In genomic region chr7:156095908-156096539, GRCh38 we compare ENCODE assay signal across 25 cellular contexts.
DNase-seq lines count a peak whose midpoint lies in the region; ATAC-seq and TF ChIP-seq lines count a peak whose summit lies in the region.
"Had no signal": no experiment of that assay in that cellular context is flagged by ENCODE, and none has a peak within 500 bp of the region (broad histone marks: within the 10 kb centered on the region; RNA-seq: fewer than 3 reads in every experiment).

No MANE protein-coding gene starts in this region.

- peak; percentile 68 for DNase-seq in activated CD8-positive, alpha-beta memory T cell treated with anti-CD3 and anti-CD28 coated beads for 24 hours
- no peak for DNase-seq in activated CD8-positive, alpha-beta memory T cell treated with anti-CD3 and anti-CD28 coated beads, Interleukin-2, amount 50 U/mL, for 48 hours
- peak; percentile 70 for DNase-seq in Jurkat, Clone E6-1 (ENCODE audit: low read depth, low spot score)
- no peak for DNase-seq in MCF 10A (ENCODE audit: unreplicated experiment)
- DNase-seq: activated CD8-positive, alpha-beta memory T cell treated with anti-CD3 and anti-CD28 coated beads, Interleukin-2, amount 10 ng/mL, durations not matched to agents 7 days and 5 days; activated effector memory CD4-positive, alpha-beta T cell treated with anti-CD3 and anti-CD28 coated beads, Interleukin-2, amount 50 U/mL, for 16 hours; COR-L47; KG1; kidney glomerular epithelial cell; lower lobe of right lung; MV-4-11; NCI-H510A; PC-9; SHP77; spleen; stomach; upper lobe of left lung had no signal

- peaks cover 42% of the 10 kb centered on the region for H3K4me1 Mint-ChIP-seq in activated naive CD8-positive, alpha-beta T cell (ENCODE audit: low read depth)
- peaks cover 18% of the 10 kb centered on the region for H3K4me1 Mint-ChIP-seq in stimulated activated naive CD8-positive, alpha-beta T cell treated with anti-CD3 and anti-CD28 coated beads, Interleukin-15, Interleukin-2, amounts not matched to agents 100 ng/mL and 50 ng/mL, for 24 hours (ENCODE audit: low read depth)
- H3K4me1 Mint-ChIP-seq in MCF 10A (ENCODE audit: insufficient read depth, unreplicated experiment): peaks cover 14% of the 10 kb centered on the region
- H3K4me1 Mint-ChIP-seq: activated CD8-positive, alpha-beta memory T cell treated with anti-CD3 and anti-CD28 coated beads, Interleukin-2, amount 10 ng/mL, durations not matched to agents 7 days and 5 days; B cell had no signal

- intact Hi-C loops in MCF 10A (cut with micrococcal nuclease): no loop called here

- TF ChIP-seq CTCF in MCF 10A (IDR thresholded peaks at IDR 0.05; ENCODE audit: unreplicated experiment): no peak

- no TSS peak for BruUV-seq in MCF 10A (replicated peaks; lab: Mats Ljungman, UMichigan)

- H3K36me3 Mint-ChIP-seq in activated naive CD8-positive, alpha-beta T cell: no peaks in the 10 kb centered on the region
- H3K36me3 Mint-ChIP-seq in stimulated activated naive CD8-positive, alpha-beta T cell treated with anti-CD3 and anti-CD28 coated beads, Interleukin-15, Interleukin-2, amounts not matched to agents 100 ng/mL and 50 ng/mL, for 24 hours (ENCODE audit: low read depth): no peaks in the 10 kb centered on the region
- H3K36me3 Mint-ChIP-seq in MCF 10A (ENCODE audit: insufficient read depth, unreplicated experiment): no peaks in the 10 kb centered on the region
- H3K36me3 Mint-ChIP-seq: activated CD8-positive, alpha-beta memory T cell treated with anti-CD3 and anti-CD28 coated beads, Interleukin-2, amount 10 ng/mL, durations not matched to agents 7 days and 5 days had no signal

- no peak overlapping the region for H3K4me3 ChIP-seq in Jurkat, Clone E6-1 (ENCODE audit: low read length)
- H3K4me3 ChIP-seq: ascending aorta, GM12878, lower lobe of right lung, PC-9, right atrium auricular region, spleen, stomach, upper lobe of left lung had no signal

- ATAC-seq in HG03342 (IDR thresholded peaks at IDR 0.05; ENCODE audit: unreplicated experiment) (no peak), GM18909 (IDR thresholded peaks at IDR 0.05; ENCODE audit: poor library complexity, unreplicated experiment) (no peak)
- ATAC-seq: activated CD8-positive, alpha-beta memory T cell treated with anti-CD3 and anti-CD28 coated beads, Interleukin-2, amount 10 ng/mL, durations not matched to agents 7 days and 5 days; GM12878 had no signal

- no peaks in the 10 kb centered on the region for H3K9me3 Mint-ChIP-seq in activated naive CD8-positive, alpha-beta T cell (ENCODE audit: low read depth)
- H3K9me3 Mint-ChIP-seq in stimulated activated naive CD8-positive, alpha-beta T cell treated with anti-CD3 and anti-CD28 coated beads, Interleukin-15, Interleukin-2, amounts not matched to agents 100 ng/mL and 50 ng/mL, for 24 hours: peaks cover 7% of the 10 kb centered on the region
- no peaks in the 10 kb centered on the region for H3K9me3 Mint-ChIP-seq in MCF 10A (ENCODE audit: unreplicated experiment)

- no peaks in the 10 kb centered on the region for H3K27me3 Mint-ChIP-seq in activated naive CD8-positive, alpha-beta T cell
- no peaks in the 10 kb centered on the region for H3K27me3 Mint-ChIP-seq in stimulated activated naive CD8-positive, alpha-beta T cell treated with anti-CD3 and anti-CD28 coated beads, Interleukin-15, Interleukin-2, amounts not matched to agents 100 ng/mL and 50 ng/mL, for 24 hours
- peaks cover 7% of the 10 kb centered on the region for H3K27me3 Mint-ChIP-seq in MCF 10A (ENCODE audit: insufficient read depth, unreplicated experiment)

- CTCF ChIA-PET in MCF 10A (lab: Yijun Ruan, JAX): no interaction called here

- POLR2A ChIA-PET in MCF 10A (lab: Yijun Ruan, JAX): no interaction called here

- H3K27ac Mint-ChIP-seq in activated naive CD8-positive, alpha-beta T cell: peak overlapping the region; percentile 64
- no peak overlapping the region for H3K27ac Mint-ChIP-seq in stimulated activated naive CD8-positive, alpha-beta T cell treated with anti-CD3 and anti-CD28 coated beads, Interleukin-15, Interleukin-2, amounts not matched to agents 100 ng/mL and 50 ng/mL, for 24 hours
- no peak overlapping the region for H3K27ac Mint-ChIP-seq in MCF 10A (ENCODE audit: low read depth, unreplicated experiment)
- H3K27ac Mint-ChIP-seq: activated CD8-positive, alpha-beta memory T cell treated with anti-CD3 and anti-CD28 coated beads, Interleukin-2, amount 10 ng/mL, durations not matched to agents 7 days and 5 days; B cell had no signal

- peak overlapping the region; percentile 64 for H3K4me3 Mint-ChIP-seq in activated naive CD8-positive, alpha-beta T cell
- peak overlapping the region; percentile 2 for H3K4me3 Mint-ChIP-seq in stimulated activated naive CD8-positive, alpha-beta T cell treated with anti-CD3 and anti-CD28 coated beads, Interleukin-15, Interleukin-2, amounts not matched to agents 100 ng/mL and 50 ng/mL, for 24 hours
- no peak overlapping the region for H3K4me3 Mint-ChIP-seq in MCF 10A (ENCODE audit: unreplicated experiment)
- H3K4me3 Mint-ChIP-seq: activated CD8-positive, alpha-beta memory T cell treated with anti-CD3 and anti-CD28 coated beads, Interleukin-2, amount 10 ng/mL, durations not matched to agents 7 days and 5 days; B cell had no signal

Comparison
In these comparisons a context has a peak if more than half of its experiments do, and no peak if none do; other contexts are left out.
1. DNase-seq: peak in activated CD8-positive, alpha-beta memory T cell treated with anti-CD3 and anti-CD28 coated beads for 24 hours (single experiment) and Jurkat, Clone E6-1 (single experiment); none in activated CD8-positive, alpha-beta memory T cell treated with anti-CD3 and anti-CD28 coated beads, Interleukin-2, amount 50 U/mL, for 48 hours (single experiment) and MCF 10A (single experiment).